11 cellular contexts compared by ENCODE assay signal in genomic region chr15:78265137-78265460, GRCh38. TPM values are rescaled to one million over a fixed set of nuclear protein-coding genes. Genes with fewer than 3 reads are reported as not detected.
DNase-seq lines count a peak whose midpoint lies in the region; ATAC-seq, FAIRE-seq and TF ChIP-seq lines count a peak whose summit lies in the region.
"Had no signal": no experiment of that assay in that cellular context is flagged by ENCODE, and none has a peak within 500 bp of the region (broad histone marks: within the 10 kb centered on the region; RNA-seq: fewer than 3 reads in every experiment).

No MANE protein-coding gene starts in this region.

- H3F3A ChIP-seq in neural progenitor cell (ENCODE audit: low read depth): no peaks in the 10 kb centered on the region

- no peaks in the 10 kb centered on the region for H3K9me3 Mint-ChIP-seq in neural progenitor cell

- TF ChIP-seq RAD21 in GM12878 (IDR thresholded peaks at IDR 0.05; ENCODE audit: insufficient read depth, low read depth, low read length): no peak

- no peaks in the 10 kb centered on the region for H3K36me3 Mint-ChIP-seq in neural progenitor cell

- H4K20me1 ChIP-seq in GM12878 (ENCODE audit: control insufficient read depth, insufficient read depth) (no peaks in the 10 kb centered on the region), neural progenitor cell (ENCODE audit: low read depth) (no peaks in the 10 kb centered on the region)

- RAD21 ChIA-PET in GM12878 (lab: Charles Lee; ENCODE audit: unreplicated experiment): interaction anchor here (1.0 to 1.4 kb wide), 2 partner anchors 44 to 153 kb away, joined by 3 to 4 read pairs; no protein-coding TSS in a partner anchor

- H3K4me1 ChIP-seq in GM12878 (ENCODE audit: control insufficient read depth, insufficient read depth, low read length) (no peaks in the 10 kb centered on the region), kidney (ENCODE audit: control insufficient read depth in 1 of 2, insufficient read depth in 1 of 2, low read depth in 1 of 2, low read length in 2 of 2) (peaks cover 7 to 10% of the 10 kb centered on the region in 2 donors), suprapubic skin (peaks cover 33% of the 10 kb centered on the region), neural progenitor cell (no peaks in the 10 kb centered on the region)

- in situ Hi-C loops in GM12878 (cut with MboI): no loop called here

- H3K27me3 ChIP-seq in GM12878 (replicated peaks in 1 of 2; ENCODE audit: control insufficient read depth in 2 of 2, insufficient read depth in 2 of 2, low read length in 1 of 2): no peaks in the 10 kb centered on the region
- no peaks in the 10 kb centered on the region for H3K27me3 ChIP-seq in suprapubic skin
- peaks cover 19% of the 10 kb centered on the region for H3K27me3 ChIP-seq in neural progenitor cell

- H3K4me3 Mint-ChIP-seq in neural progenitor cell: no peak overlapping the region

- H3K9ac ChIP-seq in GM12878 (ENCODE audit: control insufficient read depth, insufficient read depth, low read length) (peak overlapping the region; percentile 49; the same call in 1 of the 2 replicates), kidney (ENCODE audit: low read length in 2 of 2) (peak overlapping the region; percentile 67 to 84), neural progenitor cell (no peak overlapping the region)
- H3K9ac ChIP-seq: KMS-11, SK-N-SH had no signal

- no peak overlapping the region for H3K27ac ChIP-seq in GM12878 (ENCODE audit: control insufficient read depth, insufficient read depth)
- peak overlapping the region; percentile 26 for H3K27ac ChIP-seq in kidney (ENCODE audit: low read depth in 2 of 2, low read length in 2 of 2)
- H3K27ac ChIP-seq in suprapubic skin: peak overlapping the region; percentile 86
- H3K27ac ChIP-seq in neural progenitor cell: no peak overlapping the region
- H3K27ac ChIP-seq: KMS-11 had no signal

- H3K4me3 ChIP-seq in GM12878 (peak overlapping the region; percentile 59; the same call in 1 of the 2 replicates), kidney (ENCODE audit: low read length in 2 of 2) (peak overlapping the region; percentile 66 to 72), suprapubic skin (peak overlapping the region; percentile 72), neural progenitor cell (no peak overlapping the region)

- H3K9me3 ChIP-seq in GM12878 (replicated peaks; ENCODE audit: control insufficient read depth, insufficient read depth, low read length) (no peaks in the 10 kb centered on the region), kidney (ENCODE audit: control insufficient read depth in 1 of 2, low read length in 2 of 2) (no peaks in the 10 kb centered on the region), suprapubic skin (no peaks in the 10 kb centered on the region), neural progenitor cell (ENCODE audit: low read depth) (no peaks in the 10 kb centered on the region)
- H3K9me3 ChIP-seq: SK-N-SH had no signal

- 68% methylated on average over 12 of the region's 12 CpGs for WGBS in GM12878 (ENCODE audit: insufficient coverage, insufficient replicate concordance, low lambda C conversion rate, missing lambda C conversion rate)
- WGBS in suprapubic skin: 49% methylated on average over 12 of the region's 12 CpGs

- no peak for FAIRE-seq in GM12878 (lab: Jason Lieb, UNC)
- no peak for FAIRE-seq in kidney (lab: Jason Lieb, UNC)

- no peak overlapping the region for H3K27ac Mint-ChIP-seq in neural progenitor cell

- TF ChIP-seq POLR2A in GM12878 (IDR thresholded peaks at IDR 0.05; ENCODE audit: low read depth, low read length) (no peak), suprapubic skin (IDR thresholded peaks at IDR 0.05) (no peak)

- BruUV-seq in GM12878 (replicated peaks; lab: Mats Ljungman, UMichigan): no TSS peak

- intact Hi-C loops in GM12878 (cut with micrococcal nuclease; ENCODE audit: unreplicated experiment): no loop called here
- intact Hi-C loops in kidney (cut with DNase I): no loop called here

- CTCF ChIA-PET in GM12878 (lab: Yijun Ruan, JAX): interaction anchor here (1.5 to 1.7 kb wide), 4 partner anchors 12 to 299 kb away, joined by 3 to 7 read pairs (median 4); partner anchors contain the start of gene CIB2

- H3K4me2 ChIP-seq in GM12878 (ENCODE audit: control insufficient read depth, insufficient read depth) (peak overlapping the region; percentile 58), neural progenitor cell (no peak overlapping the region)
- H3K4me2 ChIP-seq: KMS-11, SK-N-SH had no signal

- H3K79me2 ChIP-seq in GM12878 (ENCODE audit: control insufficient read depth, insufficient read depth, low read length): no peaks in the 10 kb centered on the region
- H3K79me2 ChIP-seq in neural progenitor cell (ENCODE audit: low read depth): no peaks in the 10 kb centered on the region

- TF ChIP-seq EP300 in GM12878 (IDR thresholded peaks at IDR 0.05; ENCODE audit: borderline replicate concordance in 1 of 2, control insufficient read depth in 1 of 2, low read depth in 2 of 2, low read length in 2 of 2) (no peak), suprapubic skin (IDR thresholded peaks at IDR 0.05) (no peak)

- peaks cover 4% of the 10 kb centered on the region for H3K27me3 Mint-ChIP-seq in neural progenitor cell (ENCODE audit: insufficient read depth, low read depth)

- SMC1A ChIA-PET in GM12878 (lab: Charles Lee; ENCODE audit: uncharacterized antibody, unreplicated experiment): interaction anchor here (1.5 kb wide), 2 partner anchors 157 to 158 kb away, joined by 5 to 6 read pairs; no protein-coding TSS in a partner anchor

- peaks cover 18% of the 10 kb centered on the region for H3K4me1 Mint-ChIP-seq in neural progenitor cell

- no peak for ATAC-seq in GM12878

- H2AFZ ChIP-seq in GM12878 (ENCODE audit: control insufficient read depth, low read depth, low read length): peak overlapping the region; percentile 79
- no peak overlapping the region for H2AFZ ChIP-seq in neural progenitor cell (replicated peaks)

- POLR2A ChIA-PET in GM12878 (lab: Charles Lee): no interaction called here

- no peaks in the 10 kb centered on the region for H3K36me3 ChIP-seq in GM12878 (ENCODE audit: control insufficient read depth in 2 of 2, insufficient read depth in 2 of 2, low read length in 1 of 2)
- H3K36me3 ChIP-seq in kidney (ENCODE audit: control insufficient read depth in 1 of 2, insufficient read depth in 2 of 2, low read length in 2 of 2): no peaks in the 10 kb centered on the region
- H3K36me3 ChIP-seq in suprapubic skin: no peaks in the 10 kb centered on the region
- H3K36me3 ChIP-seq in neural progenitor cell: no peaks in the 10 kb centered on the region

- DNase-seq in DMS53 (lab: John Stamatoyannopoulos, UW) (peak; percentile 38), DMS53 treated with DMSO at 0.1 percent for 48 hours (lab: John Stamatoyannopoulos, UW; ENCODE audit: unreplicated experiment) (no peak), GM12878 (ENCODE audit: low read depth, low spot score) (no peak), kidney (peak; percentile 78), suprapubic skin (ENCODE audit: low spot score in 2 of 2) (no peak), activated gamma-delta T cell (lab: John Stamatoyannopoulos, UW) (no peak), NCI-H2171 treated with DMSO at 0.1 percent for 48 hours (lab: John Stamatoyannopoulos, UW) (no peak), neural progenitor cell (ENCODE audit: low spot score) (no peak)

- TF ChIP-seq CTCF in GM12878 (IDR thresholded peaks at IDR 0.05 in 2 of 3, conservative IDR thresholded peaks at IDR 0.05 in 1 of 3; ENCODE audit: control insufficient read depth in 2 of 3, extremely low read depth in 1 of 3, insufficient read depth in 1 of 3, low read depth in 3 of 3, low read length in 3 of 3) (no peak), kidney (IDR thresholded peaks at IDR 0.05; ENCODE audit: borderline replicate concordance, extremely low read depth, insufficient read depth) (no peak), suprapubic skin (IDR thresholded peaks at IDR 0.05) (no peak), neural progenitor cell (IDR thresholded peaks at IDR 0.05) (no peak)

RNA-seq across cellular contexts. Expression of gene DNAJA4, which starts 0.7 kb away (rescaled TPM):
- total RNA-seq in GM12878 (2013; cell fraction: nucleolus; rRNA removed): 9.0 and 11.7 TPM in 2 replicates
- total RNA-seq in GM12878 (2014; rRNA removed): 4.6 and 4.7 TPM in 2 replicates
- total RNA-seq in GM12878 (2014; rRNA removed; fragmentation: Illumina TruSeq; extraction: Trizol): 3.7 TPM in 2 replicates
- 5.9 and 6.4 TPM in 2 replicates for total RNA-seq in GM12878 (2021)
- polyA plus RNA-seq in GM12878 (2011; ENCODE audit: low read depth): 3.6 TPM
- 0.01 and 0.07 TPM in 2 replicates for polyA plus RNA-seq in GM12878 (2011; rRNA removed)
- not detected in 2 replicates for polyA plus RNA-seq in GM12878 (2011; cell fraction: cytosol; rRNA removed)
- not detected in 2 replicates for polyA plus RNA-seq in GM12878 (2011; cell fraction: nucleus; rRNA removed)
- 3.4 and 3.9 TPM in 2 replicates for polyA plus RNA-seq in GM12878 (2012)
- 7.2 and 8.5 TPM in 2 replicates for polyA plus RNA-seq in GM12878 (2014; fragmentation: Illumina TruSeq; extraction: Trizol)
- 1 to 10 TPM; 1.2 to 2.2 TPM for polyA plus RNA-seq in GM12878 (2014; fragmentation: Nextera tagmentation; extraction: Ambion mirVana)
- polyA plus RNA-seq in GM12878 (2014; rRNA removed): 9.8 and 10.4 TPM in 2 replicates
- polyA plus RNA-seq in GM12878 (2016; fragmentation: Nextera tagmentation; extraction: Ambion mirVana): 1 to 10 TPM; 3.7 to 4.4 TPM
- not detected in 2 replicates for polyA minus RNA-seq in GM12878 (2011; rRNA and poly(A)+ RNA removed)
- 3.6 and 4.4 TPM in 2 replicates for polyA minus RNA-seq in GM12878 (2011; cell fraction: cytosol; rRNA and poly(A)+ RNA removed)
- polyA minus RNA-seq in GM12878 (2011; cell fraction: nucleus; rRNA and poly(A)+ RNA removed): 0.12 and 0.77 TPM in 2 replicates
- 31.1 TPM for total RNA-seq in kidney
- polyA plus RNA-seq in kidney (ENCODE audit: insufficient read depth, low read depth, low replicate concordance): 19.9 TPM
- total RNA-seq in suprapubic skin: 100 to 1,000 TPM in 1 of 4 donors, 10 to 100 TPM in 3; 42.8 to 115 (median 58.7) TPM
- 0.12 TPM in 1 of 2 replicates, not detected in the other for total RNA-seq in neural progenitor cell (ENCODE audit: low replicate concordance)
- total RNA-seq: A172 had no signal

RNA-seq across cellular contexts. Expression of gene ACSBG1, which starts 30.7 kb away (rescaled TPM):
- 0.98 and 1.3 TPM in 2 replicates for total RNA-seq in GM12878 (2013; cell fraction: nucleolus; rRNA removed)
- total RNA-seq in GM12878 (2014; rRNA removed) (0.45 and 0.54 TPM in 2 replicates), GM12878 (2014; rRNA removed; fragmentation: Illumina TruSeq; extraction: Trizol) (0.32 and 0.36 TPM in 2 replicates), GM12878 (2021) (0.49 and 1.1 TPM in 2 replicates), kidney (0.13 TPM), suprapubic skin (100 to 1,000 TPM in 2 of 4 donors, 10 to 100 TPM in 2; 61.8 to 375 (median 102) TPM), neural progenitor cell (ENCODE audit: low replicate concordance) (0.11 and 0.22 TPM in 2 replicates)
- polyA plus RNA-seq in GM12878 (2011; ENCODE audit: low read depth): 0.13 TPM
- polyA plus RNA-seq in GM12878 (2011; rRNA removed) (0.45 and 0.60 TPM in 2 replicates), GM12878 (2014; fragmentation: Illumina TruSeq; extraction: Trizol) (0.75 and 2.5 TPM in 2 replicates), GM12878 (2014; fragmentation: Nextera tagmentation; extraction: Ambion mirVana) (under 1 TPM; 0.11 to 0.19 TPM), GM12878 (2014; rRNA removed) (0.33 and 0.88 TPM in 2 replicates), GM12878 (2016; fragmentation: Nextera tagmentation; extraction: Ambion mirVana) (under 1 TPM; 0.39 to 0.71 TPM), kidney (ENCODE audit: insufficient read depth, low read depth, low replicate concordance) (0.86 TPM)
- 1.2 and 1.3 TPM in 2 replicates for polyA plus RNA-seq in GM12878 (2011; cell fraction: cytosol; rRNA removed)
- 2.6 and 3.2 TPM in 2 replicates for polyA plus RNA-seq in GM12878 (2011; cell fraction: nucleus; rRNA removed)
- polyA plus RNA-seq in GM12878 (2012): 0.20 and 0.27 TPM in 2 replicates
- polyA minus RNA-seq in GM12878 (2011; rRNA and poly(A)+ RNA removed): 0.44 and 1.9 TPM in 2 replicates
- 0.52 and 1.6 TPM in 2 replicates for polyA minus RNA-seq in GM12878 (2011; cell fraction: cytosol; rRNA and poly(A)+ RNA removed)
- 0.96 and 1.1 TPM in 2 replicates for polyA minus RNA-seq in GM12878 (2011; cell fraction: nucleus; rRNA and poly(A)+ RNA removed)
- total RNA-seq: A172 had no signal

RNA-seq across cellular contexts. Expression of gene SKIC8, which starts 34.3 kb away (rescaled TPM):
- 80.5 and 85.3 TPM in 2 replicates for total RNA-seq in GM12878 (2013; cell fraction: nucleolus; rRNA removed)
- 106 and 118 TPM in 2 replicates for total RNA-seq in GM12878 (2014; rRNA removed)
- total RNA-seq in GM12878 (2014; rRNA removed; fragmentation: Illumina TruSeq; extraction: Trizol): 117 and 122 TPM in 2 replicates
- 57.0 and 60.0 TPM in 2 replicates for total RNA-seq in GM12878 (2021)
- polyA plus RNA-seq in GM12878 (2011; ENCODE audit: low read depth): 77.8 TPM
- 135 and 155 TPM in 2 replicates for polyA plus RNA-seq in GM12878 (2011; rRNA removed)
- 107 and 110 TPM in 2 replicates for polyA plus RNA-seq in GM12878 (2011; cell fraction: cytosol; rRNA removed)
- polyA plus RNA-seq in GM12878 (2011; cell fraction: nucleus; rRNA removed): 89.2 and 90.1 TPM in 2 replicates
- 43.7 and 44.2 TPM in 2 replicates for polyA plus RNA-seq in GM12878 (2012)
- polyA plus RNA-seq in GM12878 (2014; fragmentation: Illumina TruSeq; extraction: Trizol): 95.7 and 120 TPM in 2 replicates
- polyA plus RNA-seq in GM12878 (2014; fragmentation: Nextera tagmentation; extraction: Ambion mirVana): 100 to 1,000 TPM; 214 to 288 TPM
- polyA plus RNA-seq in GM12878 (2014; rRNA removed): 91.1 and 97.2 TPM in 2 replicates
- polyA plus RNA-seq in GM12878 (2016; fragmentation: Nextera tagmentation; extraction: Ambion mirVana): 100 to 1,000 TPM; 174 to 189 TPM
- 82.2 and 87.5 TPM in 2 replicates for polyA minus RNA-seq in GM12878 (2011; rRNA and poly(A)+ RNA removed)
- polyA minus RNA-seq in GM12878 (2011; cell fraction: cytosol; rRNA and poly(A)+ RNA removed): 21.5 and 29.4 TPM in 2 replicates
- polyA minus RNA-seq in GM12878 (2011; cell fraction: nucleus; rRNA and poly(A)+ RNA removed): 22.7 and 24.3 TPM in 2 replicates
- 48.5 TPM for total RNA-seq in kidney
- 87.4 TPM for polyA plus RNA-seq in kidney (ENCODE audit: insufficient read depth, low read depth, low replicate concordance)
- 10 to 100 TPM; 42.9 to 69.9 (median 56.2) TPM for total RNA-seq in suprapubic skin
- 76.0 and 78.4 TPM in 2 replicates for total RNA-seq in neural progenitor cell (ENCODE audit: low replicate concordance)

Comparison
In these comparisons a context has a peak if more than half of its experiments do, and no peak if none do; other contexts are left out.
1. DNase-seq: peak in DMS53 (single experiment) and kidney (single experiment); none in DMS53 treated with DMSO at 0.1 percent for 48 hours (single experiment), GM12878 (single experiment), suprapubic skin (0 of 2), activated gamma-delta T cell (single experiment), NCI-H2171 treated with DMSO at 0.1 percent for 48 hours (single experiment) and neural progenitor cell (single experiment).
2. H3K27ac ChIP-seq: peak in kidney (2 of 2) and suprapubic skin (single experiment); none in GM12878 (single experiment) and neural progenitor cell (single experiment).
3. RNA of gene ACSBG1, which starts 30.7 kb away (total RNA-seq): 61.8 to 375 TPM in suprapubic skin; 0.32 to 1.3 TPM in GM12878, 0.13 TPM in kidney (single experiment) and 0.11 to 0.22 TPM in neural progenitor cell; every median in the first group is over 10 times any median in the second.